ENCODE assay signal across 18 cellular contexts in genomic region chr9:93288341-93288740, GRCh38.
DNase-seq lines count a peak whose midpoint lies in the region; ATAC-seq, FAIRE-seq and TF ChIP-seq lines count a peak whose summit lies in the region.
"Had no signal": no experiment of that assay in that cellular context is flagged by ENCODE, and none has a peak within 500 bp of the region (broad histone marks: within the 10 kb centered on the region; RNA-seq: fewer than 3 reads in every experiment).

No MANE protein-coding gene starts in this region.

- H2BK12ac ChIP-seq in trophoblast cell (ENCODE audit: low read length), result no peak overlapping the region

- no peak overlapping the region for H3K18ac ChIP-seq in trophoblast cell (ENCODE audit: low read length)

- H3K27me3 ChIP-seq in endodermal cell (ENCODE audit: control insufficient read depth, insufficient read depth, low read length, poor library complexity, severe bottlenecking) (no peaks in the 10 kb centered on the region), trophoblast cell (ENCODE audit: insufficient read depth, low read length) (no peaks in the 10 kb centered on the region)

- H3K36me3 ChIP-seq in endodermal cell (ENCODE audit: control insufficient read depth, insufficient read depth, low read length) (no peaks in the 10 kb centered on the region), trophoblast cell (ENCODE audit: control insufficient read depth in 1 of 2, insufficient read depth in 2 of 2, low read length in 2 of 2) (no peaks in the 10 kb centered on the region)
- H3K36me3 ChIP-seq: HAP-1, left lung had no signal

- no peak overlapping the region for H2AK5ac ChIP-seq in trophoblast cell (ENCODE audit: low read length)

- peaks cover 2% of the 10 kb centered on the region for H3K36me3 Mint-ChIP-seq in endodermal cell (ENCODE audit: low read depth)
- H3K36me3 Mint-ChIP-seq: CD8-positive, alpha-beta T cell had no signal

- no peaks in the 10 kb centered on the region for H3K79me2 ChIP-seq in trophoblast cell (ENCODE audit: control insufficient read depth, insufficient read depth, low read length, poor library complexity)

- no peak overlapping the region for H3K4ac ChIP-seq in trophoblast cell (ENCODE audit: low read depth, low read length)

- no peak overlapping the region for H3K9ac ChIP-seq in endodermal cell (ENCODE audit: extremely low read depth, low read length, poor library complexity, severe bottlenecking)
- no peak overlapping the region for H3K9ac ChIP-seq in trophoblast cell (ENCODE audit: low read length)

- no peak overlapping the region for H3K23ac ChIP-seq in trophoblast cell (ENCODE audit: low read length)

- no peak overlapping the region for H3K27ac Mint-ChIP-seq in endodermal cell
- H3K27ac Mint-ChIP-seq: CD8-positive, alpha-beta T cell; nephron had no signal

- no peak for FAIRE-seq in GM12891 (lab: Jason Lieb, UNC)
- FAIRE-seq: endothelial cell of umbilical vein, GM18507 had no signal

- WGBS in endodermal cell (ENCODE audit: insufficient coverage in 1 of 2, insufficient read length in 1 of 2), 2 experiments, result 91% methylated on average over 7 to 8 of the region's 8 CpGs
- WGBS in trophoblast cell (ENCODE audit: extremely low coverage, insufficient coverage, insufficient read length), result no CpG with 5 or more reads among the region's 8 CpGs

- DNase-seq in GM12891 (ENCODE audit: insufficient read length, low spot score) (peak; percentile 11), MV-4-11 (lab: John Stamatoyannopoulos, UW) (peak; percentile 42), endodermal cell (peak; percentile 79), trophoblast cell (peak; percentile 76 to 77), GM10266 (ENCODE audit: extremely low spot score) (no peak)
- DNase-seq: activated T-cell treated with anti-CD3 and anti-CD28 coated beads, Interleukin-2, amount 50 U/mL, for 1 hour; CD8-positive, alpha-beta T cell; NCI-H1694 treated with DMSO at 0.1 percent for 48 hours; NCI-H748 treated with DMSO at 0.1 percent for 48 hours; SHP77; stimulated activated CD4-positive, alpha-beta T cell treated with anti-CD3 and anti-CD28 coated beads, Interleukin-4, amount 100 ng/mL, for 1 hour had no signal

- peaks cover 18% of the 10 kb centered on the region for H3K4me1 Mint-ChIP-seq in endodermal cell

- H2BK120ac ChIP-seq in trophoblast cell (ENCODE audit: insufficient read depth, low read length, poor library complexity), result no peak overlapping the region

- peak; percentile 48 for TF ChIP-seq CTCF in endodermal cell (conservative IDR thresholded peaks at IDR 0.05)
- no peak for TF ChIP-seq CTCF in GM10266 (IDR thresholded peaks at IDR 0.05; ENCODE audit: control insufficient read depth, insufficient read depth, low read depth, missing control alignments)

- H3K4me3 ChIP-seq in endodermal cell (ENCODE audit: low read length), result no peak overlapping the region
- no peak overlapping the region for H3K4me3 ChIP-seq in trophoblast cell (ENCODE audit: low read depth, low read length)
- H3K4me3 ChIP-seq: HAP-1, left lung had no signal

- no peak overlapping the region for H4K8ac ChIP-seq in trophoblast cell (ENCODE audit: low read depth, low read length)

- H3K27ac ChIP-seq in endodermal cell (ENCODE audit: low read depth, low read length), result no peak overlapping the region
- H3K27ac ChIP-seq in trophoblast cell (ENCODE audit: low read depth, low read length), result no peak overlapping the region
- H3K27ac ChIP-seq: left lung had no signal

- no peak overlapping the region for H3K4me3 Mint-ChIP-seq in endodermal cell
- H3K4me3 Mint-ChIP-seq: CD8-positive, alpha-beta T cell; nephron had no signal

- H3K14ac ChIP-seq in trophoblast cell (ENCODE audit: low read length), result no peak overlapping the region

- ATAC-seq in HG03139 (IDR thresholded peaks at IDR 0.05; ENCODE audit: unreplicated experiment) (no peak), GM18867 (IDR thresholded peaks at IDR 0.05; ENCODE audit: unreplicated experiment) (no peak)
- ATAC-seq: CD8-positive, alpha-beta T cell; left lung had no signal

- no peak overlapping the region for H2AFZ ChIP-seq in trophoblast cell (ENCODE audit: insufficient read depth, low read length, poor library complexity)

- no peak for TF ChIP-seq POLR2A in GM12891 (IDR thresholded peaks at IDR 0.05; ENCODE audit: low read depth, low read length)

- no peak overlapping the region for H4K12ac ChIP-seq in trophoblast cell (ENCODE audit: low read depth, low read length)

- no peaks in the 10 kb centered on the region for H3K27me3 Mint-ChIP-seq in endodermal cell (ENCODE audit: insufficient read depth)

- H3K9me3 ChIP-seq in endodermal cell (ENCODE audit: control insufficient read depth, low read length) (peaks cover 10% of the 10 kb centered on the region), trophoblast cell (ENCODE audit: insufficient read depth, low read depth, low read length) (no peaks in the 10 kb centered on the region)
- H3K9me3 ChIP-seq: HAP-1, left lung had no signal

- H2BK5ac ChIP-seq in trophoblast cell (ENCODE audit: low read depth, low read length, poor library complexity), result no peak overlapping the region

- H4K91ac ChIP-seq in trophoblast cell (ENCODE audit: low read depth, low read length), result no peak overlapping the region

- no peak overlapping the region for H3K4me2 ChIP-seq in trophoblast cell (ENCODE audit: low read length)

- H3K9me3 Mint-ChIP-seq in endodermal cell, result peaks cover 2% of the 10 kb centered on the region

- H3K4me1 ChIP-seq in endodermal cell (ENCODE audit: control insufficient read depth, insufficient read depth, low read length), result peaks cover 7% of the 10 kb centered on the region
- no peaks in the 10 kb centered on the region for H3K4me1 ChIP-seq in trophoblast cell (ENCODE audit: control insufficient read depth in 1 of 2, insufficient read depth in 2 of 2, low read length in 2 of 2)
- H3K4me1 ChIP-seq: HAP-1, left lung had no signal

- no peaks in the 10 kb centered on the region for H3K79me1 ChIP-seq in trophoblast cell (ENCODE audit: low read length)

TF ChIP-seq in GM12891, 5 proteins besides CTCF, POLR2A, EP300 and RAD21:
- TF ChIP-seq POLR2AphosphoS5 (IDR thresholded peaks at IDR 0.05; ENCODE audit: low read depth, low read length) (no peak), SPI1 (IDR thresholded peaks at IDR 0.05; ENCODE audit: low read depth, low read length) (no peak), POU2F2 (IDR thresholded peaks at IDR 0.05; ENCODE audit: low read depth, low read length) (no peak), PAX5 (IDR thresholded peaks at IDR 0.05; ENCODE audit: insufficient read depth, low read length, severe bottlenecking) (no peak), TAF1 (IDR thresholded peaks at IDR 0.05; ENCODE audit: low read depth, low read length) (no peak)
